In the genomic region with DNA sequence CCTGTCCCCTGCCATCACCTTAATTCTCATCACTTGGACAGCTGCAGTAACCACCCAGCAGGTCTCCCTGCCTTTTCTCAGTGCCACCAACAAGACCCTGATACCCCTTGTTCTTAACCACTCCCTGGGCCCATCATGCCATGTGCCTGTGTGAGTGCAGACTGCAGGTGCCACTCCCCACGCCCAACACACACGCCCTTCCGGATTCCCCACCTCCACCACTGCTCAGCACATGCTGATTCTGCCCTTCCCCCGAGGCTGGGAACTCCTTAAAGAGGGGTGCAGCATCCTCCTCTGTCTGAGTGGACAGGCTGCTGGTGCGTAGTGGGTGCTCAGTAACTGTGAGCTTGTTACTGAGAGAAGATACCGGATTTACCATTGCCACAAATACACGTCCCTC, we compare ENCODE assay signal across 24 cellular contexts. TPM values are rescaled to one million over a fixed set of nuclear protein-coding genes. Genes with fewer than 3 reads are reported as not detected.
DNase-seq lines count a peak whose midpoint lies in the region; ATAC-seq lines count a peak whose summit lies in the region.
"Had no signal": no experiment of that assay in that cellular context is flagged by ENCODE, and none has a peak within 500 bp of the region (broad histone marks: within the 10 kb centered on the region; RNA-seq: fewer than 3 reads in every experiment).

No MANE protein-coding gene starts in this region.

- ATAC-seq in activated T-helper 17 cell treated with anti-CD3 and anti-CD28 coated beads, Interleukin-2, amount 50 U/mL, for 72 hours (replicated peaks), result no peak
- no peak for ATAC-seq in naive thymus-derived CD8-positive, alpha-beta T cell
- ATAC-seq in GM18511 (IDR thresholded peaks at IDR 0.05; ENCODE audit: unreplicated experiment), result no peak
- ATAC-seq in activated CD4-positive, CD25-positive, alpha-beta regulatory T cell treated with anti-CD3 and anti-CD28 coated beads, Interleukin-2, amount 50 U/mL, for 24 hours, result no peak
- ATAC-seq: activated CD8-positive, alpha-beta T cell treated with anti-CD3 and anti-CD28 coated beads, Interleukin-2, amount 10 ng/mL, durations not matched to agents 7 days and 5 days; pancreas had no signal

- peaks cover 42% of the 10 kb centered on the region for H3K4me1 Mint-ChIP-seq in activated CD4-positive, alpha-beta T cell treated with anti-CD3 and anti-CD28 coated beads, Interleukin-2, amount 10 ng/mL, durations not matched to agents 24 days and 14 days
- H3K4me1 Mint-ChIP-seq in CD8-positive, alpha-beta memory T cell, result peaks cover 27 to 40% (median 32%) of the 10 kb centered on the region in 3 donors
- peaks cover 47% of the 10 kb centered on the region for H3K4me1 Mint-ChIP-seq in activated T-helper 17 cell treated with anti-CD3 and anti-CD28 coated beads, Interleukin-2, amount 50 U/mL, for 72 hours
- H3K4me1 Mint-ChIP-seq in naive thymus-derived CD8-positive, alpha-beta T cell, result peaks cover 11 to 40% (median 38%) of the 10 kb centered on the region in 4 donors

- no peak overlapping the region for H3K4me3 Mint-ChIP-seq in activated CD4-positive, alpha-beta T cell treated with anti-CD3 and anti-CD28 coated beads, Interleukin-2, amount 10 ng/mL, durations not matched to agents 24 days and 14 days
- peak overlapping the region in 4 of 7 donors; percentile 23 to 53 (median 48) for H3K4me3 Mint-ChIP-seq in CD8-positive, alpha-beta memory T cell
- peak overlapping the region; percentile 78 for H3K4me3 Mint-ChIP-seq in activated T-helper 17 cell treated with anti-CD3 and anti-CD28 coated beads, Interleukin-2, amount 50 U/mL, for 72 hours
- peak overlapping the region in 5 of 10 donors; percentile 12 to 31 (median 20) for H3K4me3 Mint-ChIP-seq in naive thymus-derived CD8-positive, alpha-beta T cell
- H3K4me3 Mint-ChIP-seq: activated CD8-positive, alpha-beta T cell treated with anti-CD3 and anti-CD28 coated beads, Interleukin-2, amount 10 ng/mL, durations not matched to agents 7 days and 5 days; activated naive CD8-positive, alpha-beta T cell treated with anti-CD3 and anti-CD28 coated beads, Interleukin-2, amount 10 ng/mL, durations not matched to agents 7 days and 5 days had no signal

- peaks cover 58% of the 10 kb centered on the region for H3K36me3 Mint-ChIP-seq in activated CD4-positive, alpha-beta T cell treated with anti-CD3 and anti-CD28 coated beads, Interleukin-2, amount 10 ng/mL, durations not matched to agents 24 days and 14 days (ENCODE audit: low read depth)
- peaks cover 0 to 89% (median 17%) of the 10 kb centered on the region in 3 donors for H3K36me3 Mint-ChIP-seq in CD8-positive, alpha-beta memory T cell
- H3K36me3 Mint-ChIP-seq in activated T-helper 17 cell treated with anti-CD3 and anti-CD28 coated beads, Interleukin-2, amount 50 U/mL, for 72 hours (ENCODE audit: low read depth), result peaks cover 90% of the 10 kb centered on the region
- peaks cover 6 to 81% (median 15%) of the 10 kb centered on the region in 3 donors for H3K36me3 Mint-ChIP-seq in naive thymus-derived CD8-positive, alpha-beta T cell

- peaks cover 35% of the 10 kb centered on the region for H3K36me3 ChIP-seq in CD8-positive, alpha-beta memory T cell (ENCODE audit: insufficient read depth, low read length)

- H3K27ac ChIP-seq in CD8-positive, alpha-beta memory T cell (ENCODE audit: low read depth, low read length), result no peak overlapping the region
- H3K27ac ChIP-seq: pancreas, VCaP had no signal

- no peak overlapping the region for H3K4me3 ChIP-seq in CD8-positive, alpha-beta memory T cell (ENCODE audit: low read length)
- H3K4me3 ChIP-seq: pancreas, smooth muscle cell had no signal

- H3K9me3 ChIP-seq in CD8-positive, alpha-beta memory T cell (ENCODE audit: low read length), result no peaks in the 10 kb centered on the region
- H3K9me3 ChIP-seq: Caco-2, pancreas had no signal

- no peaks in the 10 kb centered on the region for H3K27me3 ChIP-seq in CD8-positive, alpha-beta memory T cell (ENCODE audit: insufficient read depth, low read length, poor library complexity, severe bottlenecking)
- H3K27me3 ChIP-seq: pancreas had no signal

- peak overlapping the region; percentile 53 for H3K27ac Mint-ChIP-seq in activated CD4-positive, alpha-beta T cell treated with anti-CD3 and anti-CD28 coated beads, Interleukin-2, amount 10 ng/mL, durations not matched to agents 24 days and 14 days
- H3K27ac Mint-ChIP-seq in CD8-positive, alpha-beta memory T cell, result peak overlapping the region; percentile 21 to 98 (median 90)
- H3K27ac Mint-ChIP-seq in activated T-helper 17 cell treated with anti-CD3 and anti-CD28 coated beads, Interleukin-2, amount 50 U/mL, for 72 hours, result peak overlapping the region; percentile 90
- peak overlapping the region in 9 of 10 donors; percentile 7 to 83 (median 58) for H3K27ac Mint-ChIP-seq in naive thymus-derived CD8-positive, alpha-beta T cell

- H3K9me3 Mint-ChIP-seq in activated CD4-positive, alpha-beta T cell treated with anti-CD3 and anti-CD28 coated beads, Interleukin-2, amount 10 ng/mL, durations not matched to agents 24 days and 14 days, result no peaks in the 10 kb centered on the region
- H3K9me3 Mint-ChIP-seq in CD8-positive, alpha-beta memory T cell, result no peaks in the 10 kb centered on the region
- no peaks in the 10 kb centered on the region for H3K9me3 Mint-ChIP-seq in activated T-helper 17 cell treated with anti-CD3 and anti-CD28 coated beads, Interleukin-2, amount 50 U/mL, for 72 hours
- no peaks in the 10 kb centered on the region for H3K9me3 Mint-ChIP-seq in naive thymus-derived CD8-positive, alpha-beta T cell
- H3K9me3 Mint-ChIP-seq: activated naive CD8-positive, alpha-beta T cell treated with anti-CD3 and anti-CD28 coated beads, Interleukin-2, amount 10 ng/mL, durations not matched to agents 7 days and 5 days had no signal

- H3K4me1 ChIP-seq in CD8-positive, alpha-beta memory T cell (ENCODE audit: insufficient read depth, low read length), result peaks cover 26% of the 10 kb centered on the region
- H3K4me1 ChIP-seq: Caco-2 had no signal

- CTCF ChIA-PET in CD8-positive, alpha-beta memory T cell (lab: Charles Lee), result interaction anchor here (0.7 to 1.3 kb wide), 2 partner anchors 9 to 153 kb away, joined by 3 read pairs; no protein-coding TSS in a partner anchor

- DNase-seq in activated CD4-positive, alpha-beta T cell treated with anti-CD3 and anti-CD28 coated beads, Interleukin-2, amount 10 ng/mL, durations not matched to agents 24 days and 14 days, result no peak
- DNase-seq in activated CD4-positive, alpha-beta T cell treated with anti-CD3 and anti-CD28 coated beads, Interleukin-2, amount 50 U/mL, for 1 hour, result no peak
- no peak for DNase-seq in CD8-positive, alpha-beta memory T cell
- no peak for DNase-seq in naive thymus-derived CD8-positive, alpha-beta T cell
- DNase-seq in KG1 (lab: John Stamatoyannopoulos, UW), result no peak
- DNase-seq: activated CD8-positive, alpha-beta T cell treated with anti-CD3 and anti-CD28 coated beads, Interleukin-2, amount 10 ng/mL, durations not matched to agents 7 days and 5 days; activated naive CD8-positive, alpha-beta T cell treated with anti-CD3 and anti-CD28 coated beads, Interleukin-2, amount 10 ng/mL, durations not matched to agents 7 days and 5 days; activated T-cell treated with anti-CD3 and anti-CD28 coated beads, Interleukin-2, amount 50 U/mL, for 48 hours; Caco-2; erythroblast; foreskin melanocyte; GOT3; Karpas-422; mesendoderm; NCI-H1694; NCI-H2171; NCI-H69; stimulated activated CD4-positive, alpha-beta T cell treated with anti-CD3 and anti-CD28 coated beads, Interleukin-2, amount 100 ng/mL, for 24 hours had no signal

- POLR2A ChIA-PET in CD8-positive, alpha-beta memory T cell (lab: Charles Lee), result interaction anchor here (1.2 kb wide), 1 partner anchor 29 kb away, joined by 4 read pairs; no protein-coding TSS in a partner anchor
- POLR2A ChIA-PET in naive thymus-derived CD8-positive, alpha-beta T cell (lab: Charles Lee), result interaction anchor here (0.7 kb wide), 1 partner anchor 22 kb away, joined by 3 read pairs; no protein-coding TSS in a partner anchor

- H3K27me3 Mint-ChIP-seq in activated CD4-positive, alpha-beta T cell treated with anti-CD3 and anti-CD28 coated beads, Interleukin-2, amount 10 ng/mL, durations not matched to agents 24 days and 14 days, result no peaks in the 10 kb centered on the region
- H3K27me3 Mint-ChIP-seq in CD8-positive, alpha-beta memory T cell, result no peaks in the 10 kb centered on the region
- H3K27me3 Mint-ChIP-seq in activated T-helper 17 cell treated with anti-CD3 and anti-CD28 coated beads, Interleukin-2, amount 50 U/mL, for 72 hours, result no peaks in the 10 kb centered on the region
- H3K27me3 Mint-ChIP-seq in naive thymus-derived CD8-positive, alpha-beta T cell, result no peaks in the 10 kb centered on the region
- H3K27me3 Mint-ChIP-seq: activated naive CD8-positive, alpha-beta T cell treated with anti-CD3 and anti-CD28 coated beads, Interleukin-2, amount 10 ng/mL, durations not matched to agents 7 days and 5 days had no signal

- intact Hi-C loops in activated CD4-positive, alpha-beta T cell treated with anti-CD3 and anti-CD28 coated beads, Interleukin-2, amount 10 ng/mL, durations not matched to agents 24 days and 14 days (cut with micrococcal nuclease), result no loop called here

RNA-seq across cellular contexts. Expression of a gene that starts 52.4 kb away (rescaled TPM):
- 17.2 and 17.3 TPM in 2 replicates for total RNA-seq in activated CD4-positive, alpha-beta T cell treated with anti-CD3 and anti-CD28 coated beads, Interleukin-2, amount 10 ng/mL, durations not matched to agents 24 days and 14 days
- total RNA-seq in CD8-positive, alpha-beta memory T cell, result 10 to 100 TPM; 26.5 to 28.4 TPM
- 6.9 TPM for polyA plus RNA-seq in CD8-positive, alpha-beta memory T cell
- total RNA-seq in activated T-helper 17 cell treated with anti-CD3 and anti-CD28 coated beads, Interleukin-2, amount 50 U/mL, for 72 hours, result 10 to 100 TPM; 20.6 to 24.5 TPM
- 10 to 100 TPM; 12.2 to 13.1 TPM for total RNA-seq in naive thymus-derived CD8-positive, alpha-beta T cell
- polyA plus RNA-seq in naive thymus-derived CD8-positive, alpha-beta T cell, result 1 to 10 TPM; 6.6 to 9.8 (median 8.2) TPM
